Comparison of ENCODE assay signal across 1 cellular context in genomic region chr5:123699571-123699970, GRCh38.
TF ChIP-seq lines count a peak whose summit lies in the region.

No MANE protein-coding gene starts in this region.

TF ChIP-seq in WTC11, 78 proteins besides CTCF, POLR2A, EP300 and RAD21 (continued from another document):
- no peak for TF ChIP-seq ATF6 (CRISPR knock-in tag; IDR thresholded peaks at IDR 0.05)
- no peak for TF ChIP-seq IRF1 (CRISPR knock-in tag; IDR thresholded peaks at IDR 0.05)
- no peak for TF ChIP-seq CREM (CRISPR knock-in tag; IDR thresholded peaks at IDR 0.05)
- no peak for TF ChIP-seq ZNF281 (CRISPR knock-in tag; IDR thresholded peaks at IDR 0.05)
- TF ChIP-seq ZNF396 (CRISPR knock-in tag; IDR thresholded peaks at IDR 0.05; ENCODE audit: borderline replicate concordance): no peak
- TF ChIP-seq USF2 (CRISPR knock-in tag; IDR thresholded peaks at IDR 0.05): no peak
- TF ChIP-seq SP1 (CRISPR knock-in tag; conservative IDR thresholded peaks at IDR 0.05): no peak
- no peak for TF ChIP-seq NR1H2 (CRISPR knock-in tag; IDR thresholded peaks at IDR 0.05)
- TF ChIP-seq ZBTB21 (CRISPR knock-in tag; IDR thresholded peaks at IDR 0.05; ENCODE audit: borderline replicate concordance): no peak
TF ChIP-seq in WTC11: peak in this region for 0.
